17 cellular contexts compared by ENCODE assay signal in genomic region chr20:14631011-14631410, GRCh38.
DNase-seq lines count a peak whose midpoint lies in the region; ATAC-seq, FAIRE-seq and TF ChIP-seq lines count a peak whose summit lies in the region.
"Had no signal": no experiment of that assay in that cellular context is flagged by ENCODE, and none has a peak within 500 bp of the region (broad histone marks: within the 10 kb centered on the region; RNA-seq: fewer than 3 reads in every experiment).

No MANE protein-coding gene starts in this region.

- no peak overlapping the region for H4K5ac ChIP-seq in H1 (ENCODE audit: insufficient read length, low read depth, low read length)

- H3K4ac ChIP-seq in H1 (replicated peaks; ENCODE audit: insufficient read length, low read depth, low read length), result no peak overlapping the region

- TF ChIP-seq EP300 in H1 (IDR thresholded peaks at IDR 0.05; ENCODE audit: borderline replicate concordance in 1 of 2, low read depth in 2 of 2, low read length in 2 of 2), result no peak

- H2BK20ac ChIP-seq in H1 (ENCODE audit: low read length), result no peak overlapping the region

- no peak overlapping the region for H3K27ac ChIP-seq in H1 (ENCODE audit: low read depth, low read length)
- H3K27ac ChIP-seq: GM23248 had no signal

- ATAC-seq in left colon (peak; percentile 98), HG02884 (IDR thresholded peaks at IDR 0.05; ENCODE audit: unreplicated experiment) (no peak)
- ATAC-seq: CD8-positive, alpha-beta T cell; GM12878; HCT116 had no signal

- H3K4me1 ChIP-seq in H1 (replicated peaks in 1 of 4; ENCODE audit: control insufficient read depth in 3 of 4, insufficient read depth in 4 of 4, low read length in 3 of 4), result no peaks in the 10 kb centered on the region

- no peak for TF ChIP-seq POLR2A in H1 (IDR thresholded peaks at IDR 0.05; ENCODE audit: control extremely low read depth in 1 of 2, low read depth in 2 of 2, low read length in 2 of 2)

- no peak overlapping the region for H3K14ac ChIP-seq in H1 (ENCODE audit: insufficient read length)

- POLR2A ChIA-PET in H1 (lab: Charles Lee; ENCODE audit: partially characterized antibody), result no interaction called here

- H3K9ac ChIP-seq in H1 (replicated peaks in 1 of 4; ENCODE audit: extremely low read depth in 1 of 4, low read depth in 3 of 4, low read length in 3 of 4), result no peak overlapping the region
- H3K9ac ChIP-seq: GM23248 had no signal

- no peak overlapping the region for H3K18ac ChIP-seq in H1 (ENCODE audit: extremely low read depth, low read length)

- H3K23me2 ChIP-seq in H1 (ENCODE audit: low read depth, low read length), result peaks cover 2% of the 10 kb centered on the region; the same call in 1 of the 2 replicates

- intact Hi-C loops in left colon (cut with DNase I, micrococcal nuclease), result no loop called here

- CTCF ChIA-PET in H1 (lab: Charles Lee; ENCODE audit: partially characterized antibody), result no interaction called here

- no peaks in the 10 kb centered on the region for H4K20me1 ChIP-seq in H1 (replicated peaks in 1 of 2; ENCODE audit: control insufficient read depth in 1 of 2, insufficient read depth in 2 of 2, low read length in 2 of 2)

- TF ChIP-seq RAD21 in H1 (IDR thresholded peaks at IDR 0.05 in 1 of 2, conservative IDR thresholded peaks at IDR 0.05 in 1 of 2; ENCODE audit: low read depth in 2 of 2, low read length in 2 of 2), result no peak

- H3K56ac ChIP-seq in H1 (replicated peaks; ENCODE audit: insufficient read length, low read depth, low read length), result no peak overlapping the region

- H2BK15ac ChIP-seq in H1 (ENCODE audit: low read length), result no peak overlapping the region

- H2BK12ac ChIP-seq in H1 (ENCODE audit: low read depth, low read length), result no peak overlapping the region

- no peak overlapping the region for H3K4me3 ChIP-seq in H1 (ENCODE audit: extremely low read depth in 1 of 4, insufficient read depth in 2 of 4, low read depth in 3 of 4, low read length in 4 of 4)
- H3K4me3 ChIP-seq: GM12878, GM23248 had no signal

- no peak overlapping the region for H4K8ac ChIP-seq in H1 (ENCODE audit: extremely low read depth, insufficient read depth, low read length)

- 91% methylated on average over 4 of the region's 4 CpGs; no CpG with 5 or more reads in 1 of the 2 experiments for WGBS in H1 (ENCODE audit: extremely low coverage in 1 of 2, insufficient coverage in 1 of 2, insufficient read length in 1 of 2, insufficient replicate concordance in 2 of 2, low coverage in 1 of 2, low lambda C conversion rate in 2 of 2, missing lambda C conversion rate in 1 of 2), 2 experiments

- no peak overlapping the region for H4K91ac ChIP-seq in H1 (replicated peaks; ENCODE audit: insufficient read length, low read length)

- no peaks in the 10 kb centered on the region for H3K79me1 ChIP-seq in H1 (ENCODE audit: low read depth, low read length)

- no peaks in the 10 kb centered on the region for H3K36me3 ChIP-seq in H1 (ENCODE audit: control insufficient read depth in 2 of 4, insufficient read depth in 4 of 4, low read length in 3 of 4)

- H3K23ac ChIP-seq in H1 (ENCODE audit: insufficient read length), result no peak overlapping the region

- H3K79me2 ChIP-seq in H1 (ENCODE audit: control insufficient read depth in 1 of 2, insufficient read depth in 2 of 2, low read length in 2 of 2), result no peaks in the 10 kb centered on the region

- no peak for TF ChIP-seq CTCF in H1 (IDR thresholded peaks at IDR 0.05; ENCODE audit: control extremely low read depth in 1 of 3, insufficient read depth in 1 of 3, low read depth in 1 of 3, low read length in 3 of 3)

- no peak overlapping the region for H2BK120ac ChIP-seq in H1 (replicated peaks; ENCODE audit: low read depth, low read length)

- FAIRE-seq in H1 (lab: Jason Lieb, UNC), result no peak
- FAIRE-seq: GM12878, GM19239 had no signal

- 0 out of 2 replicates have a peak overlapping the region, but pooled peaks have one; percentile 93 for H2AFZ ChIP-seq in H1 (ENCODE audit: low read length)
- H2AFZ ChIP-seq: GM23248 had no signal

- no peak overlapping the region for H2AK5ac ChIP-seq in H1 (ENCODE audit: low read depth, low read length)

- no peak overlapping the region for H3K4me2 ChIP-seq in H1 (ENCODE audit: insufficient read depth in 1 of 2, low read depth in 2 of 2, low read length in 2 of 2)

- DNase-seq in H1 (ENCODE audit: low read depth in 1 of 2, low spot score in 2 of 2) (no peak), left colon (peak; percentile 4 to 29), mucosa of gallbladder (ENCODE audit: low spot score) (peak; percentile 14), mesenteric fat pad (ENCODE audit: low spot score) (no peak), DMS 273 treated with DMSO at 0.1 percent for 48 hours (lab: John Stamatoyannopoulos, UW) (no peak)
- DNase-seq: C1 segment of cervical spinal cord; Caco-2; CD8-positive, alpha-beta T cell; DMS79; EL; GDM1; GM23248; H9 had no signal

- no peak overlapping the region for H2BK5ac ChIP-seq in H1 (ENCODE audit: low read depth, low read length)

- H3K9me3 ChIP-seq in H1 (ENCODE audit: insufficient read depth in 2 of 2, low read depth in 1 of 2, low read length in 1 of 2), result no peaks in the 10 kb centered on the region
- H3K9me3 ChIP-seq: Caco-2 had no signal

- no peaks in the 10 kb centered on the region for H3K27me3 ChIP-seq in H1 (replicated peaks in 1 of 4; ENCODE audit: control insufficient read depth in 3 of 4, extremely low read depth in 1 of 4, insufficient read depth in 3 of 4, low read length in 3 of 4)

TF ChIP-seq in H1, 55 proteins besides CTCF, POLR2A, EP300 and RAD21:
- TF ChIP-seq SAP30 (IDR thresholded peaks at IDR 0.05; ENCODE audit: insufficient read depth, insufficient replicate concordance, low read length) (no peak), TCF12 (IDR thresholded peaks at IDR 0.05; ENCODE audit: low read depth, low read length) (no peak), KDM5A (IDR thresholded peaks at IDR 0.05; ENCODE audit: low read length) (no peak), TBP (IDR thresholded peaks at IDR 0.05; ENCODE audit: low read depth, low read length) (no peak), MAFK (IDR thresholded peaks at IDR 0.05; ENCODE audit: low read depth, low read length) (no peak), FOSL1 (IDR thresholded peaks at IDR 0.05; ENCODE audit: insufficient read depth, low read depth, low read length) (no peak), JUN (IDR thresholded peaks at IDR 0.05; ENCODE audit: low read depth, low read length) (no peak), NRF1 (IDR thresholded peaks at IDR 0.05; ENCODE audit: low read depth, low read length) (no peak)

Comparison
In these comparisons a context has a peak if more than half of its experiments do, and no peak if none do; other contexts are left out.
1. DNase-seq: peak in left colon (2 of 2) and mucosa of gallbladder (single experiment); none in H1 (0 of 2), mesenteric fat pad (single experiment) and DMS 273 treated with DMSO at 0.1 percent for 48 hours (single experiment).